ENCODE assay signal across 9 cellular contexts in the genomic region with DNA sequence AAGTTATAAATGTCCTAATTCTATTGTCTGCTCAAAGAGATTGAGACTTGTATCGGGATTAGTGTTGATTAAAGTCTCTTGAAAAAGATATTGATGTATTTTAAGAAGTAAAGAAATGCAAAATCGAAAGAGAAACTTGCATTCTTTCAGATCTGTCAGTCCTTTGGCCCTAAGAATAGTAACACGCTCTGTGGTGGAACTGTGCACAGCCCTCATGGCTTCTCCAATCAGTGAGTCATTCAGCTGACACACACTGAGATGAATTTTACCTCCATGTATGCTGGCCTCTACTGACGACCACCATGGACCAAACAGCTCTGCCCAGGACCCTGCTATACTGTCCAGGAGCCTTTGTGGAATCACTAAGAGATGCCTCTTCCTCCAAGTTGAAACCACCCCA.
DNase-seq lines count a peak whose midpoint lies in the region; ATAC-seq and TF ChIP-seq lines count a peak whose summit lies in the region.
"Had no signal": no experiment of that assay in that cellular context is flagged by ENCODE, and none has a peak within 500 bp of the region (broad histone marks: within the 10 kb centered on the region; RNA-seq: fewer than 3 reads in every experiment).

No MANE protein-coding gene starts in this region.

- H3K4me1 Mint-ChIP-seq in neural progenitor cell = no peaks in the 10 kb centered on the region

- H3K4me3 Mint-ChIP-seq in neural progenitor cell = no peak overlapping the region
- H3K4me3 Mint-ChIP-seq: activated naive CD4-positive, alpha-beta T cell treated with anti-CD3 and anti-CD28 coated beads, Interleukin-2, amount 50 U/mL, for 24 hours had no signal

- ATAC-seq in DND-41 (ENCODE audit: insufficient read depth, low read depth) (peak; percentile 61; the same call in 2 of the 3 replicates), GM21423 (IDR thresholded peaks at IDR 0.05; ENCODE audit: unreplicated experiment) (peak; percentile 90)

- H3K27ac Mint-ChIP-seq in neural progenitor cell = no peak overlapping the region
- H3K27ac Mint-ChIP-seq: activated naive CD4-positive, alpha-beta T cell treated with anti-CD3 and anti-CD28 coated beads, Interleukin-2, amount 50 U/mL, for 24 hours had no signal

- H3K27me3 ChIP-seq in DND-41 (ENCODE audit: insufficient read depth, low read length, poor library complexity) (no peaks in the 10 kb centered on the region), neural progenitor cell (no peaks in the 10 kb centered on the region), esophagus squamous epithelium (no peaks in the 10 kb centered on the region)

- TF ChIP-seq POLR2A in esophagus squamous epithelium (IDR thresholded peaks at IDR 0.05) = no peak

- H3K36me3 ChIP-seq in DND-41 (ENCODE audit: insufficient read depth, low read length) = no peaks in the 10 kb centered on the region
- no peaks in the 10 kb centered on the region for H3K36me3 ChIP-seq in neural progenitor cell
- H3K36me3 ChIP-seq in esophagus squamous epithelium = no peaks in the 10 kb centered on the region

- H3K27ac ChIP-seq in DND-41 (ENCODE audit: low read length) (no peak overlapping the region), neural progenitor cell (no peak overlapping the region), esophagus squamous epithelium (no peak overlapping the region)

- H4K20me1 ChIP-seq in DND-41 (ENCODE audit: insufficient read depth, low read length) = no peaks in the 10 kb centered on the region
- H4K20me1 ChIP-seq in neural progenitor cell (ENCODE audit: low read depth) = no peaks in the 10 kb centered on the region

- H2AFZ ChIP-seq in DND-41 (ENCODE audit: low read depth, low read length) (0 out of 2 replicates have a peak overlapping the region, but pooled peaks have one; percentile 4), neural progenitor cell (replicated peaks) (no peak overlapping the region)

- H3K9ac ChIP-seq in DND-41 (ENCODE audit: low read depth, low read length) (no peak overlapping the region), neural progenitor cell (no peak overlapping the region)

- H3K4me1 ChIP-seq in DND-41 (ENCODE audit: insufficient read depth, low read length) (no peaks in the 10 kb centered on the region), neural progenitor cell (no peaks in the 10 kb centered on the region), esophagus squamous epithelium (peaks cover 0 to 10% (median 6%) of the 10 kb centered on the region in 3 donors)

- intact Hi-C loops in esophagus squamous epithelium (cut with DNase I) = no loop called here

- DNase-seq in DND-41 (no peak), HT1080 (ENCODE audit: low read depth) (peak; percentile 44), cardiac fibroblast (ENCODE audit: low read depth in 2 of 2) (peak; percentile 36 to 59), NCI-H1105 (lab: John Stamatoyannopoulos, UW) (no peak), neural progenitor cell (ENCODE audit: low spot score) (no peak), mucosa of gallbladder (ENCODE audit: low spot score) (no peak), esophagus squamous epithelium (lab: John Stamatoyannopoulos, UW) (no peak)

- no peaks in the 10 kb centered on the region for H3K36me3 Mint-ChIP-seq in neural progenitor cell
- H3K36me3 Mint-ChIP-seq: activated naive CD4-positive, alpha-beta T cell treated with anti-CD3 and anti-CD28 coated beads, Interleukin-2, amount 50 U/mL, for 24 hours had no signal

- H3K4me3 ChIP-seq in DND-41 (ENCODE audit: low read depth in 1 of 2, low read length in 2 of 2) (no peak overlapping the region), cardiac fibroblast (replicated peaks in 1 of 2; ENCODE audit: low read depth in 2 of 2, low read length in 2 of 2) (no peak overlapping the region), neural progenitor cell (no peak overlapping the region), esophagus squamous epithelium (peak overlapping the region in 1 of 4 donors; percentile 23)

- H3K27me3 Mint-ChIP-seq in neural progenitor cell (ENCODE audit: insufficient read depth, low read depth) = peaks cover 3% of the 10 kb centered on the region
- H3K27me3 Mint-ChIP-seq: activated naive CD4-positive, alpha-beta T cell treated with anti-CD3 and anti-CD28 coated beads, Interleukin-2, amount 50 U/mL, for 24 hours had no signal

- no peaks in the 10 kb centered on the region for H3K9me3 ChIP-seq in DND-41 (ENCODE audit: insufficient read depth, low read length, severe bottlenecking)
- no peaks in the 10 kb centered on the region for H3K9me3 ChIP-seq in neural progenitor cell (ENCODE audit: low read depth)
- no peaks in the 10 kb centered on the region for H3K9me3 ChIP-seq in esophagus squamous epithelium

- WGBS in esophagus squamous epithelium, 2 donors = 39 to 45% methylated on average over 3 to 4 of the region's 4 CpGs

- H3K4me2 ChIP-seq in DND-41 (ENCODE audit: insufficient read depth, low read length) = no peak overlapping the region
- H3K4me2 ChIP-seq in neural progenitor cell = no peak overlapping the region

- no peaks in the 10 kb centered on the region for H3K9me3 Mint-ChIP-seq in neural progenitor cell
- H3K9me3 Mint-ChIP-seq: activated naive CD4-positive, alpha-beta T cell treated with anti-CD3 and anti-CD28 coated beads, Interleukin-2, amount 50 U/mL, for 24 hours had no signal

- no peaks in the 10 kb centered on the region for H3F3A ChIP-seq in neural progenitor cell (ENCODE audit: low read depth)

- no peak for TF ChIP-seq CTCF in DND-41 (IDR thresholded peaks at IDR 0.05; ENCODE audit: borderline replicate concordance, extremely low read depth, low read length, poor library complexity, severe bottlenecking)
- TF ChIP-seq CTCF in cardiac fibroblast (IDR thresholded peaks at IDR 0.05; ENCODE audit: low read depth, low read length) = no peak
- no peak for TF ChIP-seq CTCF in neural progenitor cell (IDR thresholded peaks at IDR 0.05)
- TF ChIP-seq CTCF in esophagus squamous epithelium (IDR thresholded peaks at IDR 0.05) = no peak

- H3K79me2 ChIP-seq in DND-41 (ENCODE audit: insufficient read depth, low read length) (no peaks in the 10 kb centered on the region), neural progenitor cell (ENCODE audit: low read depth) (no peaks in the 10 kb centered on the region)

Comparison
In these comparisons a context has a peak if more than half of its experiments do, and no peak if none do; other contexts are left out.
1. DNase-seq: peak in HT1080 (single experiment) and cardiac fibroblast (2 of 2); none in DND-41 (single experiment), NCI-H1105 (single experiment), neural progenitor cell (single experiment), mucosa of gallbladder (single experiment) and esophagus squamous epithelium (single experiment).